In genomic region chr17:14331982-14332298, GRCh38 we compare ENCODE assay signal across 1 cellular context.
TF ChIP-seq lines count a peak whose summit lies in the region.

No MANE protein-coding gene starts in this region.

TF ChIP-seq in GM23338, 12 proteins besides CTCF, POLR2A, EP300 and RAD21 (continued from another document):
- TF ChIP-seq, protein P1, sequence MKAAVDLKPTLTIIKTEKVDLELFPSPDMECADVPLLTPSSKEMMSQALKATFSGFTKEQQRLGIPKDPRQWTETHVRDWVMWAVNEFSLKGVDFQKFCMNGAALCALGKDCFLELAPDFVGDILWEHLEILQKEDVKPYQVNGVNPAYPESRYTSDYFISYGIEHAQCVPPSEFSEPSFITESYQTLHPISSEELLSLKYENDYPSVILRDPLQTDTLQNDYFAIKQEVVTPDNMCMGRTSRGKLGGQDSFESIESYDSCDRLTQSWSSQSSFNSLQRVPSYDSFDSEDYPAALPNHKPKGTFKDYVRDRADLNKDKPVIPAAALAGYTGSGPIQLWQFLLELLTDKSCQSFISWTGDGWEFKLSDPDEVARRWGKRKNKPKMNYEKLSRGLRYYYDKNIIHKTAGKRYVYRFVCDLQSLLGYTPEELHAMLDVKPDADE (IDR thresholded peaks at IDR 0.05) = no peak
- TF ChIP-seq REST (IDR thresholded peaks at IDR 0.05; ENCODE audit: unreplicated experiment) (no peak), ZNF114 (CRISPR knock-in tag; IDR thresholded peaks at IDR 0.05) (no peak), EZH2 (IDR thresholded peaks at IDR 0.05; ENCODE audit: low read depth, unreplicated experiment) (no peak), STAT1 (IDR thresholded peaks at IDR 0.05; ENCODE audit: unreplicated experiment) (no peak)
